ENCODE assay signal across 19 cellular contexts in the genomic region with DNA sequence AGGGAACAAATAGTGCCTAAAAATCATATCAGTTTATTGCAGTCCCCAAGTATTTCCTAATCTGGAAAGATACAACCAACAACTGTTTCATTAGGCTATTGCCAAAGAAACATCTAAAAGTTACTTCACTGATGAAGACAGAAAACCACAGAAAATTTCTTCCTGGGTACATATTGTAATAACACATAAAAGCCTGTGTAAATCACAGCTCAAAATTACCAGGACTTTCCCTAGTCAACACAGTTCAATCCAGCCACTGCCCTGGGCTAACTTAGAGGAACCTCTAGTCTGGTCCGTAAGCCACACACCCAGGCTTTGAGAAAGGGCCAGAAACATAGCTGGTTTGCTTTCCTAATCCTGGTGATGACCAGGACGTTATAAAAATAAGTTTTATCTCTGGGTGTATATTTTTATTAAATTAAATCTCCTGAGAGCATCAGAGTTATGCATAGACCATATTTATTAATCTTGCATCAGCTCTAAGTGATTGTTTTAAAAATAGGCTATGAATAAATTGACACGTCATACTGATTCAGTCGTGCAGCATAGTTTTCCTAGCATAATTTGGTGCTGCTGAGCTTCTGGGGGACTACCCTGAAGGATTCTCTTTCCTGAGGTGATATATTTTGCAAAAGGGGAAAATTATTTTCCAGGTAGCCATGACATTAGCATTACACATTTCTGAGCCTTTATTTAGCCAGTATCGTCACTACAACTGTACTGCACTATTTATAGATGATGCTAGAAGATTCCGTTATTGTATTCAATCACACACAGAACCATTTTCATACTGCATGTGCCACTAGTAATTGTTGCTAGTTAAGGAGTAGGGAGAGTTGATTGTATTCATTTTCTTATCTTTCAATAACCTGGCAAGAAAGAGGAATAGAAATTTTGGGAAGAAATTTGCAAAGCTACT. TPM values are rescaled to one million over a fixed set of nuclear protein-coding genes. Genes with fewer than 3 reads are reported as not detected.
DNase-seq lines count a peak whose midpoint lies in the region; ATAC-seq and TF ChIP-seq lines count a peak whose summit lies in the region.
"Had no signal": no experiment of that assay in that cellular context is flagged by ENCODE, and none has a peak within 500 bp of the region (broad histone marks: within the 10 kb centered on the region; RNA-seq: fewer than 3 reads in every experiment).

No MANE protein-coding gene starts in this region.

- no peaks in the 10 kb centered on the region for H3K27me3 Mint-ChIP-seq in chondrocyte (ENCODE audit: low read depth)
- no peaks in the 10 kb centered on the region for H3K27me3 Mint-ChIP-seq in activated CD8-positive, alpha-beta memory T cell treated with anti-CD3 and anti-CD28 coated beads, Interleukin-2, amount 10 ng/mL, durations not matched to agents 7 days and 5 days

- H3K9me3 ChIP-seq in left lung (no peaks in the 10 kb centered on the region), tibial artery (no peaks in the 10 kb centered on the region), SK-N-SH (no peaks in the 10 kb centered on the region)
- H3K9me3 ChIP-seq: Caco-2, SJCRH30 had no signal

- ATAC-seq in left lung = peak; percentile 50
- no peak for ATAC-seq in activated CD8-positive, alpha-beta memory T cell treated with anti-CD3 and anti-CD28 coated beads, Interleukin-2, amount 10 ng/mL, durations not matched to agents 7 days and 5 days

- H3K79me2 ChIP-seq in SK-N-SH (ENCODE audit: insufficient read depth) = no peaks in the 10 kb centered on the region

- intact Hi-C loops in left lung (cut with DNase I) = no loop called here
- intact Hi-C loops in tibial artery (cut with DNase I; ENCODE audit: low total_unique reads) = no loop called here

- no peaks in the 10 kb centered on the region for H3K27me3 ChIP-seq in left lung
- H3K27me3 ChIP-seq in tibial artery = no peaks in the 10 kb centered on the region
- H3K27me3 ChIP-seq in SK-N-SH (ENCODE audit: insufficient read depth) = no peaks in the 10 kb centered on the region
- H3K27me3 ChIP-seq: SJCRH30 had no signal

- CTCF ChIA-PET in activated CD8-positive, alpha-beta memory T cell treated with anti-CD3 and anti-CD28 coated beads, Interleukin-2, amount 10 ng/mL, durations not matched to agents 7 days and 5 days (lab: Charles Lee) = no interaction called here
- CTCF ChIA-PET in SK-N-SH (lab: Yijun Ruan, JAX) = interaction anchor here (1.3 kb wide), 1 partner anchor 43 kb away, joined by 3 read pairs; no protein-coding TSS in a partner anchor

- TF ChIP-seq EP300 in SK-N-SH (IDR thresholded peaks at IDR 0.05; ENCODE audit: borderline replicate concordance in 1 of 2, low read depth in 1 of 2, low read length in 1 of 2) = no peak

- peaks cover 3% of the 10 kb centered on the region for H3K36me3 Mint-ChIP-seq in chondrocyte (ENCODE audit: low read depth)
- no peaks in the 10 kb centered on the region for H3K36me3 Mint-ChIP-seq in activated CD8-positive, alpha-beta memory T cell treated with anti-CD3 and anti-CD28 coated beads, Interleukin-2, amount 10 ng/mL, durations not matched to agents 7 days and 5 days

- H3K27ac Mint-ChIP-seq in chondrocyte (ENCODE audit: unreplicated experiment) = peak overlapping the region; percentile 49
- H3K27ac Mint-ChIP-seq in activated CD8-positive, alpha-beta memory T cell treated with anti-CD3 and anti-CD28 coated beads, Interleukin-2, amount 10 ng/mL, durations not matched to agents 7 days and 5 days = no peak overlapping the region

- H4K20me1 ChIP-seq in SK-N-SH (ENCODE audit: insufficient read depth) = no peaks in the 10 kb centered on the region

- POLR2A ChIA-PET in SK-N-SH (lab: Yijun Ruan, JAX) = no interaction called here

- no peak overlapping the region for H2AFZ ChIP-seq in SK-N-SH (ENCODE audit: low read depth)

- H3F3A ChIP-seq in SK-N-SH (replicated peaks; ENCODE audit: insufficient read depth) = peaks cover 17% of the 10 kb centered on the region

- no peak overlapping the region for H3K4me3 Mint-ChIP-seq in chondrocyte (ENCODE audit: unreplicated experiment)
- H3K4me3 Mint-ChIP-seq in activated CD8-positive, alpha-beta memory T cell treated with anti-CD3 and anti-CD28 coated beads, Interleukin-2, amount 10 ng/mL, durations not matched to agents 7 days and 5 days = no peak overlapping the region
- H3K4me3 Mint-ChIP-seq: neural crest cell had no signal

- H3K36me3 ChIP-seq in left lung = no peaks in the 10 kb centered on the region
- no peaks in the 10 kb centered on the region for H3K36me3 ChIP-seq in tibial artery
- no peaks in the 10 kb centered on the region for H3K36me3 ChIP-seq in SK-N-SH (replicated peaks in 1 of 2; ENCODE audit: control insufficient read depth in 1 of 2, insufficient read depth in 2 of 2, low read length in 1 of 2)
- H3K36me3 ChIP-seq: SJCRH30, WERI-Rb-1 had no signal

- peaks cover 18% of the 10 kb centered on the region for H3K4me1 Mint-ChIP-seq in chondrocyte (ENCODE audit: low read depth)
- H3K4me1 Mint-ChIP-seq in activated CD8-positive, alpha-beta memory T cell treated with anti-CD3 and anti-CD28 coated beads, Interleukin-2, amount 10 ng/mL, durations not matched to agents 7 days and 5 days = no peaks in the 10 kb centered on the region
- H3K4me1 Mint-ChIP-seq: neural crest cell had no signal

- no peak overlapping the region for H3K27ac ChIP-seq in left lung
- H3K27ac ChIP-seq in tibial artery = peak overlapping the region; percentile 19 to 57
- H3K27ac ChIP-seq in SK-N-SH (ENCODE audit: low read depth in 2 of 2, low read length in 1 of 2) = no peak overlapping the region
- H3K27ac ChIP-seq: SJCRH30, WERI-Rb-1 had no signal

- H3K9me2 ChIP-seq in SK-N-SH = no peaks in the 10 kb centered on the region

- H3K4me2 ChIP-seq in SK-N-SH = no peak overlapping the region

- TF ChIP-seq CTCF in chondrocyte (IDR thresholded peaks at IDR 0.05) (no peak), left lung (IDR thresholded peaks at IDR 0.05) (no peak), tibial artery (IDR thresholded peaks at IDR 0.05) (no peak), SK-N-SH (IDR thresholded peaks at IDR 0.05) (no peak)

- H3K4me1 ChIP-seq in left lung (no peaks in the 10 kb centered on the region), tibial artery (peaks cover 0 to 29% (median 0%) of the 10 kb centered on the region in 4 donors), SK-N-SH (ENCODE audit: control insufficient read depth in 1 of 2, insufficient read depth in 2 of 2, low read depth in 1 of 2, low read length in 1 of 2) (peaks cover 4 to 5% of the 10 kb centered on the region in 2 experiments; a peak in 3 of 4 replicates)
- H3K4me1 ChIP-seq: Caco-2, SJCRH30 had no signal

- WGBS in SK-N-SH (ENCODE audit: low lambda C conversion rate) = 77% methylated on average over 6 of the region's 6 CpGs

- H3K4me3 ChIP-seq in left lung (no peak overlapping the region), tibial artery (peak overlapping the region in 1 of 2 donors; percentile 1), SK-N-SH (ENCODE audit: low read depth in 2 of 2, low read length in 1 of 2) (no peak overlapping the region)
- H3K4me3 ChIP-seq: SJCRH30 had no signal

- DNase-seq in HS-5 (ENCODE audit: low read depth) = peak; percentile 37
- DNase-seq in chondrocyte (ENCODE audit: low spot score) = no peak
- no peak for DNase-seq in left lung
- peak; percentile 78 to 83 for DNase-seq in tibial artery
- DNase-seq in DMS 273 (lab: John Stamatoyannopoulos, UW; ENCODE audit: unreplicated experiment) = no peak
- DNase-seq in activated CD8-positive, alpha-beta memory T cell treated with anti-CD3 and anti-CD28 coated beads, Interleukin-2, amount 10 ng/mL, durations not matched to agents 7 days and 5 days = no peak
- no peak for DNase-seq in NCI-H524 (lab: John Stamatoyannopoulos, UW)
- DNase-seq in SK-N-SH = no peak
- DNase-seq: Caco-2; GOT3; NCI-H1105 treated with DMSO at 0.1 percent for 48 hours; NCI-H510A treated with DMSO at 0.1 percent for 48 hours; SJCRH30; stimulated activated CD4-positive, alpha-beta T cell treated with anti-CD3 and anti-CD28 coated beads, Interleukin-2, amount 100 ng/mL, for 48 hours; stimulated activated naive CD4-positive, alpha-beta T cell; WERI-Rb-1 had no signal

- peaks cover 4% of the 10 kb centered on the region for H3K9me3 Mint-ChIP-seq in chondrocyte (ENCODE audit: low read depth)
- peaks cover 3% of the 10 kb centered on the region for H3K9me3 Mint-ChIP-seq in activated CD8-positive, alpha-beta memory T cell treated with anti-CD3 and anti-CD28 coated beads, Interleukin-2, amount 10 ng/mL, durations not matched to agents 7 days and 5 days (ENCODE audit: low read depth)

- no peak for TF ChIP-seq RAD21 in SK-N-SH (IDR thresholded peaks at IDR 0.05; ENCODE audit: low read length)

- H3K9ac ChIP-seq in SK-N-SH = no peak overlapping the region

TF ChIP-seq in SK-N-SH, 30 proteins besides CTCF, POLR2A, EP300 and RAD21 (continues in another document):
- TF ChIP-seq RFX5 (IDR thresholded peaks at IDR 0.05; ENCODE audit: low read length) = no peak
- TF ChIP-seq TAF1 (IDR thresholded peaks at IDR 0.05; ENCODE audit: borderline replicate concordance, low read depth, low read length) = no peak
- TF ChIP-seq, protein P1, sequence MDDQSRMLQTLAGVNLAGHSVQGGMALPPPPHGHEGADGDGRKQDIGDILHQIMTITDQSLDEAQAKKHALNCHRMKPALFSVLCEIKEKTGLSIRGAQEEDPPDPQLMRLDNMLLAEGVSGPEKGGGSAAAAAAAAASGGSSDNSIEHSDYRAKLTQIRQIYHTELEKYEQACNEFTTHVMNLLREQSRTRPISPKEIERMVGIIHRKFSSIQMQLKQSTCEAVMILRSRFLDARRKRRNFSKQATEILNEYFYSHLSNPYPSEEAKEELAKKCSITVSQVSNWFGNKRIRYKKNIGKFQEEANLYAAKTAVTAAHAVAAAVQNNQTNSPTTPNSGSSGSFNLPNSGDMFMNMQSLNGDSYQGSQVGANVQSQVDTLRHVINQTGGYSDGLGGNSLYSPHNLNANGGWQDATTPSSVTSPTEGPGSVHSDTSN (IDR thresholded peaks at IDR 0.05) = no peak
- TF ChIP-seq, protein P2, sequence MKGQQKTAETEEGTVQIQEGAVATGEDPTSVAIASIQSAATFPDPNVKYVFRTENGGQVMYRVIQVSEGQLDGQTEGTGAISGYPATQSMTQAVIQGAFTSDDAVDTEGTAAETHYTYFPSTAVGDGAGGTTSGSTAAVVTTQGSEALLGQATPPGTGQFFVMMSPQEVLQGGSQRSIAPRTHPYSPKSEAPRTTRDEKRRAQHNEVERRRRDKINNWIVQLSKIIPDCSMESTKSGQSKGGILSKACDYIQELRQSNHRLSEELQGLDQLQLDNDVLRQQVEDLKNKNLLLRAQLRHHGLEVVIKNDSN (IDR thresholded peaks at IDR 0.05; ENCODE audit: borderline replicate concordance, low read depth) = no peak
- no peak for TF ChIP-seq FOSL2 (IDR thresholded peaks at IDR 0.05; ENCODE audit: borderline replicate concordance, low read depth)

RNA-seq across cellular contexts. Expression of a gene that starts 12.6 kb away (rescaled TPM):
- not detected in 3 replicates for total RNA-seq in chondrocyte
- under 1 TPM; 0.82 to 0.89 TPM for total RNA-seq in left lung
- total RNA-seq in activated CD8-positive, alpha-beta memory T cell treated with anti-CD3 and anti-CD28 coated beads, Interleukin-2, amount 10 ng/mL, durations not matched to agents 7 days and 5 days = not detected
- polyA plus RNA-seq in SK-N-SH (2012; rRNA removed) = not detected in 2 replicates
- polyA plus RNA-seq in SK-N-SH (2012; cell fraction: cytosol; rRNA removed) = 0.03 and 0.04 TPM in 2 replicates
- not detected in 2 replicates for polyA plus RNA-seq in SK-N-SH (2012; cell fraction: nucleus; rRNA removed)
- total RNA-seq: Caco-2, epithelial cell of proximal tubule, kidney epithelial cell, neural crest cell had no signal

Comparison
In these comparisons a context has a peak if more than half of its experiments do, and no peak if none do; other contexts are left out.
1. DNase-seq: peak in HS-5 (single experiment) and tibial artery (2 of 2); none in chondrocyte (single experiment), left lung (0 of 2), DMS 273 (single experiment), activated CD8-positive, alpha-beta memory T cell treated with anti-CD3 and anti-CD28 coated beads, Interleukin-2, amount 10 ng/mL, durations not matched to agents 7 days and 5 days (single experiment), NCI-H524 (0 of 2) and SK-N-SH (single experiment).
2. H3K27ac ChIP-seq: peak in tibial artery (2 of 2); none in left lung (0 of 2) and SK-N-SH (0 of 2).